ENCODE assay signal across 19 cellular contexts in the genomic region with DNA sequence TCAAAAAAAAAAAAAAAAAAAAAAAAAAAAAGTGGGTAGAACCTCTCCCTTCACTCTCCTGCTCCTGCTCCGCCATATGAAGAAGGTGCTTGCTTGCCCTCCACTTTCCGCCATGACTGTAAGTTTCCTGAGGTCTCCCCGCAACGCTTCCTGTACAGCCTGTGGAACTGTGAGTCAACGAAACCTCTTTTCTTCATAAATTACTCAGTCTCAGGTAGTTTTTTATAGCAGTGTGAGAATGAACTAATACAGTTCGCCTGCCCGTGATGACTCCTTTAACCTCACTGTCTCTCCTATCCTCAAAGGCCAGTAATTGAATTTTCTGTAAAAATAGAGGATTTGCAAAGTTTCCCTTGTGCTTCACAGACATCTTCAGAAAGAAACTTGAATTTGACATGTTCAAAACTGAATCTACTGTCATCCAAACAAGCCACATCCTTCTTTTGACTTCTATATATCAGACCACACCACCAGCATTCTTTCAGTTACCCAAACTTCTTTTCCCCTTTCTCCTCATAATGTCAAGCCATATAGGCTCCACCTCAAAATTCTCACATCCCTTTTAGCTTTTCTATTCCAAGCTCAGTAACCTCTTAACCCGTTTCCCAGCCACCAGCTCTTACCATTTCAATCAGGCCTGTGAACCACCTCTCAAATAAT. TPM values are rescaled to one million over a fixed set of nuclear protein-coding genes. Genes with fewer than 3 reads are reported as not detected.
DNase-seq lines count a peak whose midpoint lies in the region; ATAC-seq and TF ChIP-seq lines count a peak whose summit lies in the region.
"Had no signal": no experiment of that assay in that cellular context is flagged by ENCODE, and none has a peak within 500 bp of the region (broad histone marks: within the 10 kb centered on the region; RNA-seq: fewer than 3 reads in every experiment).

No MANE protein-coding gene starts in this region.

- TF ChIP-seq POLR2A in suprapubic skin (IDR thresholded peaks at IDR 0.05) = no peak

- no peaks in the 10 kb centered on the region for H3K4me1 ChIP-seq in suprapubic skin
- H3K4me1 ChIP-seq: BLaER1 had no signal

- no peaks in the 10 kb centered on the region for H3K4me1 Mint-ChIP-seq in activated CD4-positive, alpha-beta T cell treated with anti-CD3 and anti-CD28 coated beads for 36 hours
- H3K4me1 Mint-ChIP-seq in dendritic cell treated with granulocyte-macrophage colony-stimulating factor and Interleukin-4, amounts not matched to agents 40 ng/mL and 50 ng/mL, for 4 days (ENCODE audit: low read depth) = peaks cover 23% of the 10 kb centered on the region

- peaks cover 2% of the 10 kb centered on the region for H3K9me3 Mint-ChIP-seq in activated CD4-positive, alpha-beta T cell treated with anti-CD3 and anti-CD28 coated beads for 36 hours (ENCODE audit: low read depth)
- H3K9me3 Mint-ChIP-seq in dendritic cell treated with granulocyte-macrophage colony-stimulating factor and Interleukin-4, amounts not matched to agents 40 ng/mL and 50 ng/mL, for 4 days = peaks cover 17% of the 10 kb centered on the region

- no peaks in the 10 kb centered on the region for H3K36me3 ChIP-seq in suprapubic skin
- H3K36me3 ChIP-seq: BLaER1 had no signal

- TF ChIP-seq CTCF in suprapubic skin (IDR thresholded peaks at IDR 0.05) = no peak

- H3K27ac Mint-ChIP-seq in activated CD4-positive, alpha-beta T cell treated with anti-CD3 and anti-CD28 coated beads for 36 hours = no peak overlapping the region
- peak overlapping the region; percentile 53 for H3K27ac Mint-ChIP-seq in dendritic cell treated with granulocyte-macrophage colony-stimulating factor and Interleukin-4, amounts not matched to agents 40 ng/mL and 50 ng/mL, for 4 days

- peaks cover 4% of the 10 kb centered on the region for H3K27me3 Mint-ChIP-seq in activated CD4-positive, alpha-beta T cell treated with anti-CD3 and anti-CD28 coated beads for 36 hours
- H3K27me3 Mint-ChIP-seq in dendritic cell treated with granulocyte-macrophage colony-stimulating factor and Interleukin-4, amounts not matched to agents 40 ng/mL and 50 ng/mL, for 4 days = no peaks in the 10 kb centered on the region

- H3K36me3 Mint-ChIP-seq in activated CD4-positive, alpha-beta T cell treated with anti-CD3 and anti-CD28 coated beads for 36 hours (ENCODE audit: low read depth) = no peaks in the 10 kb centered on the region
- H3K36me3 Mint-ChIP-seq in dendritic cell treated with granulocyte-macrophage colony-stimulating factor and Interleukin-4, amounts not matched to agents 40 ng/mL and 50 ng/mL, for 4 days (ENCODE audit: low read depth) = peaks cover 18% of the 10 kb centered on the region

- intact Hi-C loops in activated CD4-positive, alpha-beta T cell treated with anti-CD3 and anti-CD28 coated beads for 36 hours (cut with DNase I, micrococcal nuclease) = no loop called here
- intact Hi-C loops in dendritic cell treated with granulocyte-macrophage colony-stimulating factor and Interleukin-4, amounts not matched to agents 40 ng/mL and 50 ng/mL, for 4 days (cut with micrococcal nuclease) = no loop called here

- H3K27ac ChIP-seq in suprapubic skin = no peak overlapping the region
- H3K27ac ChIP-seq: BLaER1, KMS-11 had no signal

- no peak overlapping the region for H3K4me3 Mint-ChIP-seq in activated CD4-positive, alpha-beta T cell treated with anti-CD3 and anti-CD28 coated beads for 36 hours
- no peak overlapping the region for H3K4me3 Mint-ChIP-seq in dendritic cell treated with granulocyte-macrophage colony-stimulating factor and Interleukin-4, amounts not matched to agents 40 ng/mL and 50 ng/mL, for 4 days

- no peak for ATAC-seq in activated CD4-positive, alpha-beta T cell treated with anti-CD3 and anti-CD28 coated beads for 36 hours
- ATAC-seq in GM19395 (IDR thresholded peaks at IDR 0.05; ENCODE audit: unreplicated experiment) = peak; percentile 68
- peak; percentile 52 for ATAC-seq in HG03066 (IDR thresholded peaks at IDR 0.05; ENCODE audit: low read depth, unreplicated experiment)
- no peak for ATAC-seq in HG02840 (IDR thresholded peaks at IDR 0.05; ENCODE audit: low FRiP score, unreplicated experiment)
- ATAC-seq: HepG2 had no signal

- peaks cover under 1% of the 10 kb centered on the region for H3K9me3 ChIP-seq in suprapubic skin

- no peak for TF ChIP-seq EP300 in suprapubic skin (IDR thresholded peaks at IDR 0.05)

- POLR2A ChIA-PET in activated CD4-positive, alpha-beta T cell treated with anti-CD3 and anti-CD28 coated beads for 36 hours (lab: Charles Lee) = no interaction called here

- no peaks in the 10 kb centered on the region for H3K27me3 ChIP-seq in suprapubic skin
- H3K27me3 ChIP-seq: BLaER1 had no signal

- H3K4me3 ChIP-seq in suprapubic skin = no peak overlapping the region
- H3K4me3 ChIP-seq: BLaER1 had no signal

- DNase-seq in activated CD4-positive, alpha-beta T cell treated with anti-CD3 and anti-CD28 coated beads for 36 hours = peak; percentile 21
- no peak for DNase-seq in activated CD4-positive, alpha-beta T cell treated with anti-CD3 and anti-CD28 coated beads, Interleukin-2, amount 50 U/mL, for 48 hours
- DNase-seq in suprapubic skin (ENCODE audit: low spot score in 2 of 2) = no peak
- no peak for DNase-seq in GDM1 (lab: John Stamatoyannopoulos, UW)
- DNase-seq: 8988T, H7, NCI-H1105 treated with DMSO at 0.1 percent for 48 hours, NCI-H1930, NCI-H2171, NCI-H446 treated with DMSO at 0.1 percent for 48 hours, NCI-H748 treated with DMSO at 0.1 percent for 48 hours, SHP77 had no signal

- WGBS in suprapubic skin = 90% methylated on average over 8 of the region's 8 CpGs

- CTCF ChIA-PET in activated CD4-positive, alpha-beta T cell treated with anti-CD3 and anti-CD28 coated beads for 36 hours (lab: Charles Lee) = no interaction called here

RNA-seq across cellular contexts. Expression of gene P2RY1, which starts 44.3 kb away (rescaled TPM):
- 1 to 10 TPM; 1.1 to 1.8 TPM for total RNA-seq in activated CD4-positive, alpha-beta T cell treated with anti-CD3 and anti-CD28 coated beads for 36 hours
- total RNA-seq in suprapubic skin = 10 to 100 TPM; 13.5 to 23.5 (median 16.8) TPM
- total RNA-seq: HepG2 had no signal

Comparison
In these comparisons a context has a peak if more than half of its experiments do, and no peak if none do; other contexts are left out.
1. ATAC-seq: peak in GM19395 (single experiment) and HG03066 (single experiment); none in activated CD4-positive, alpha-beta T cell treated with anti-CD3 and anti-CD28 coated beads for 36 hours (single experiment) and HG02840 (single experiment).
2. RNA of gene P2RY1, which starts 44.3 kb away (total RNA-seq): 13.5 to 23.5 TPM in suprapubic skin; 1.1 to 1.8 TPM in activated CD4-positive, alpha-beta T cell treated with anti-CD3 and anti-CD28 coated beads for 36 hours; every median in the first group is over 4 times any median in the second.